10 cellular contexts compared by ENCODE assay signal in the genomic region with DNA sequence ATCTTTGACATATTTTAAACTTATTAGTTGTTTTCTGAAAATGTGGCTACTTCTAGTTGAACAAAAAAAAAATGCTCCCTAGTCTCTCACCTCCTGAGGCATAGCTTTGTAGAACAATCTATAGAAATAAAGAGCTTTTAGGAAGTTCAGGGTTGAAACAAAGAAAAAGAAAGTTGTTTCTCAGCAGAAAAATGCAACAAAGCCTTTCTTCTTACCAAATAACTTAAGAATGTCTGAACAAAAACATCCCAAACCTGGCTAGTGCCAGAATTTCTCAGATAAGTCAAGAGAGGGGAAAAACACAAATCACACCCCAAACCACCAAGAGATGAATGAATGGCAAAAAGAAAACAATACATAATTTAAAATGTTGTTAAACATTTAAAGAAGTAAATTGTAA.
A peak's percentile ranks its signal among the peaks of the same experiment; 100 is the strongest.
DNase-seq lines count a peak whose midpoint lies in the region; ATAC-seq and TF ChIP-seq lines count a peak whose summit lies in the region.
"Had no signal": no experiment of that assay in that cellular context is flagged by ENCODE, and none has a peak within 500 bp of the region (broad histone marks: within the 10 kb centered on the region; RNA-seq: fewer than 3 reads in every experiment).

No MANE protein-coding gene starts in this region.

- H2AK5ac ChIP-seq in H9 (ENCODE audit: insufficient read length, low read length) (no peak overlapping the region), neuronal stem cell (ENCODE audit: low read depth, low read length) (no peak overlapping the region)

- H3K27me3 Mint-ChIP-seq in Calu3 (ENCODE audit: unreplicated experiment) (no peaks in the 10 kb centered on the region), H9 (ENCODE audit: low read depth) (no peaks in the 10 kb centered on the region)
- H3K27me3 Mint-ChIP-seq: progenitor cell of endocrine pancreas had no signal

- H3K4me2 ChIP-seq in H9 (ENCODE audit: insufficient read depth, insufficient read length, low read length) (no peak overlapping the region), neuronal stem cell (ENCODE audit: insufficient read depth, low read length, poor library complexity, severe bottlenecking) (no peak overlapping the region)

- H3K56ac ChIP-seq in H9 (ENCODE audit: insufficient read length, low read depth, low read length) = no peak overlapping the region

- H3K27ac Mint-ChIP-seq in Calu3 (ENCODE audit: unreplicated experiment) (peak overlapping the region; percentile 75), H9 (no peak overlapping the region; a peak in 1 of 7 replicates)

- no peak overlapping the region for H2BK15ac ChIP-seq in H9 (ENCODE audit: low read depth, low read length)
- H2BK15ac ChIP-seq in neuronal stem cell (ENCODE audit: low read length) = no peak overlapping the region

- no peak overlapping the region for H3T11ph ChIP-seq in H9 (ENCODE audit: low read length)

- H3K9me3 Mint-ChIP-seq in Calu3 (ENCODE audit: low read depth, unreplicated experiment) = no peaks in the 10 kb centered on the region
- no peaks in the 10 kb centered on the region for H3K9me3 Mint-ChIP-seq in H9

- CTCF ChIA-PET in Calu3 (lab: Charles Lee) = interaction anchor here (0.6 kb wide), 2 partner anchors 80 to 959 kb away, joined by 3 to 4 read pairs; no protein-coding TSS in a partner anchor

- no peak for DNase-seq in Calu3
- DNase-seq in SJSA1 (ENCODE audit: low read depth in 1 of 2, low spot score in 2 of 2) = no peak
- DNase-seq in epithelial cell of prostate (ENCODE audit: low read depth, low spot score) = no peak
- DNase-seq in sciatic nerve (ENCODE audit: low spot score) = no peak
- no peak for DNase-seq in amniotic stem cell (lab: John Stamatoyannopoulos, UW)
- no peak for DNase-seq in H9
- no peak for DNase-seq in GDM1 (lab: John Stamatoyannopoulos, UW)
- DNase-seq in neuronal stem cell (ENCODE audit: low spot score) = no peak
- DNase-seq: NCI-H510A had no signal

- BruUV-seq in Calu3 (replicated peaks; lab: Mats Ljungman, UMichigan) = no TSS peak

- H3K79me2 ChIP-seq in H9 (ENCODE audit: insufficient read depth, low read length) = no peaks in the 10 kb centered on the region

- H3K36me3 Mint-ChIP-seq in Calu3 (ENCODE audit: insufficient read depth, unreplicated experiment) (no peaks in the 10 kb centered on the region), H9 (ENCODE audit: insufficient read depth in 1 of 3, low read depth in 3 of 3) (no peaks in the 10 kb centered on the region; a peak in 1 of 7 replicates)

- H2BK120ac ChIP-seq in H9 (ENCODE audit: low read depth, low read length, poor library complexity, severe bottlenecking) (no peak overlapping the region), neuronal stem cell (ENCODE audit: low read depth, low read length) (no peak overlapping the region)

- TF ChIP-seq CTCF in Calu3 (IDR thresholded peaks at IDR 0.05; ENCODE audit: unreplicated experiment) (no peak), H9 (conservative IDR thresholded peaks at IDR 0.05) (no peak)

- H3K18ac ChIP-seq in H9 (ENCODE audit: insufficient read length, low read depth, low read length) (no peak overlapping the region), neuronal stem cell (ENCODE audit: low read length) (no peak overlapping the region)

- no peak overlapping the region for H4K5ac ChIP-seq in H9 (ENCODE audit: insufficient read length, low read depth, low read length)

- H3K23ac ChIP-seq in H9 (ENCODE audit: insufficient read length, low read depth, low read length) (no peak overlapping the region), neuronal stem cell (ENCODE audit: low read depth, low read length, poor library complexity) (no peak overlapping the region)

- no peak overlapping the region for H3K9ac ChIP-seq in H9 (ENCODE audit: extremely low read depth, insufficient read length, low read length)
- no peak overlapping the region for H3K9ac ChIP-seq in neuronal stem cell (ENCODE audit: low read depth, low read length, poor library complexity)

- H2BK12ac ChIP-seq in H9 (ENCODE audit: insufficient read length, low read depth, low read length) (no peak overlapping the region), neuronal stem cell (ENCODE audit: low read length) (no peak overlapping the region)

- H3K79me1 ChIP-seq in H9 (ENCODE audit: insufficient read depth, low read depth, low read length, poor library complexity, severe bottlenecking) = no peaks in the 10 kb centered on the region
- H3K79me1 ChIP-seq in neuronal stem cell (ENCODE audit: low read depth, low read length) = no peaks in the 10 kb centered on the region

- H3K27me3 ChIP-seq in SJSA1 (replicated peaks) (no peaks in the 10 kb centered on the region), H9 (ENCODE audit: insufficient read depth, low read length) (no peaks in the 10 kb centered on the region), neuronal stem cell (ENCODE audit: control insufficient read depth in 3 of 3, insufficient read depth in 3 of 3, low read depth in 1 of 3, low read length in 3 of 3) (no peaks in the 10 kb centered on the region)

- H3K36me3 ChIP-seq in SJSA1 (no peaks in the 10 kb centered on the region), neuronal stem cell (replicated peaks in 1 of 2; ENCODE audit: control insufficient read depth in 2 of 2, insufficient read depth in 2 of 2, low read length in 2 of 2) (no peaks in the 10 kb centered on the region)

- H3K27ac ChIP-seq in SJSA1 (peak overlapping the region; percentile 94), epithelial cell of prostate (peak overlapping the region; percentile 91), H9 (ENCODE audit: insufficient read length, low read depth, low read length) (no peak overlapping the region), neuronal stem cell (replicated peaks; ENCODE audit: low read length) (no peak overlapping the region)

- H2BK5ac ChIP-seq in H9 (ENCODE audit: insufficient read length, low read length) (no peak overlapping the region), neuronal stem cell (ENCODE audit: low read length) (no peak overlapping the region)

- H4K8ac ChIP-seq in H9 (replicated peaks; ENCODE audit: insufficient read length, low read depth, low read length) = no peak overlapping the region
- H4K8ac ChIP-seq in neuronal stem cell (ENCODE audit: low read depth, low read length) = no peak overlapping the region

- H3K4me3 Mint-ChIP-seq in Calu3 (ENCODE audit: low read depth, unreplicated experiment) (no peak overlapping the region), H9 (no peak overlapping the region)

- no peaks in the 10 kb centered on the region for H3K9me3 ChIP-seq in SJSA1 (replicated peaks)
- no peaks in the 10 kb centered on the region for H3K9me3 ChIP-seq in H9 (ENCODE audit: control insufficient read depth, low read depth, low read length)
- H3K9me3 ChIP-seq in neuronal stem cell (replicated peaks in 1 of 2; ENCODE audit: control insufficient read depth in 2 of 2, insufficient read depth in 1 of 2, low read depth in 1 of 2, low read length in 2 of 2) = peaks cover 0 to 4% of the 10 kb centered on the region in 2 donors

- H3K23me2 ChIP-seq in H9 (ENCODE audit: insufficient read length, low read depth, low read length, poor library complexity, severe bottlenecking) = no peaks in the 10 kb centered on the region

- no peak overlapping the region for H2AFZ ChIP-seq in H9 (ENCODE audit: low read length)
- no peak overlapping the region for H2AFZ ChIP-seq in neuronal stem cell (ENCODE audit: low read length)

- H4K20me1 ChIP-seq in H9 (ENCODE audit: control insufficient read depth, insufficient read depth, insufficient read length) = no peaks in the 10 kb centered on the region

- H3K4ac ChIP-seq in H9 (ENCODE audit: low read depth, low read length) (no peak overlapping the region), neuronal stem cell (ENCODE audit: low read length) (no peak overlapping the region)

- peaks cover 37% of the 10 kb centered on the region for H3K4me1 ChIP-seq in SJSA1 (replicated peaks)
- no peaks in the 10 kb centered on the region; the same call in 1 of the 2 replicates for H3K4me1 ChIP-seq in H9 (ENCODE audit: insufficient read depth, low read length)
- peaks cover 2 to 7% of the 10 kb centered on the region in 2 donors for H3K4me1 ChIP-seq in neuronal stem cell (ENCODE audit: control insufficient read depth in 2 of 2, insufficient read depth in 1 of 2, low read depth in 1 of 2, low read length in 2 of 2)

- no peak overlapping the region for H2BK20ac ChIP-seq in H9 (ENCODE audit: low read depth, low read length, poor library complexity, severe bottlenecking)

- peak; percentile 16 for ATAC-seq in sciatic nerve

- H3K4me1 Mint-ChIP-seq in Calu3 (ENCODE audit: low read depth, unreplicated experiment) (peaks cover 47% of the 10 kb centered on the region), H9 (peaks cover 3 to 7% of the 10 kb centered on the region in 2 experiments; a peak in 2 of 4 replicates)

- H3K4me3 ChIP-seq in SJSA1 = no peak overlapping the region
- no peak overlapping the region for H3K4me3 ChIP-seq in neuronal stem cell (ENCODE audit: low read length in 2 of 2)

- intact Hi-C loops in Calu3 (cut with micrococcal nuclease; ENCODE audit: unreplicated experiment) = no loop called here
- intact Hi-C loops in sciatic nerve (cut with DNase I) = no loop called here

- H4K91ac ChIP-seq in H9 (ENCODE audit: insufficient read length, low read depth, low read length) = no peak overlapping the region
- H4K91ac ChIP-seq in neuronal stem cell (ENCODE audit: low read depth, low read length, poor library complexity) = no peak overlapping the region

- H3K14ac ChIP-seq in H9 (ENCODE audit: insufficient read depth, low read length) (no peak overlapping the region), neuronal stem cell (ENCODE audit: low read length) (no peak overlapping the region)

Comparison
In these comparisons a context has a peak if more than half of its experiments do, and no peak if none do; other contexts are left out.
1. H3K27ac ChIP-seq: peak in SJSA1 (single experiment) and epithelial cell of prostate (single experiment); none in H9 (single experiment) and neuronal stem cell (single experiment).